ENCODE assay signal across 23 cellular contexts in genomic region chr16:87093804-87094203, GRCh38.
A peak's percentile ranks its signal among the peaks of the same experiment; 100 is the strongest.
DNase-seq lines count a peak whose midpoint lies in the region; ATAC-seq, FAIRE-seq and TF ChIP-seq lines count a peak whose summit lies in the region.
"Had no signal": no experiment of that assay in that cellular context is flagged by ENCODE, and none has a peak within 500 bp of the region (broad histone marks: within the 10 kb centered on the region; RNA-seq: fewer than 3 reads in every experiment).

No MANE protein-coding gene starts in this region.

- H3K27me3 Mint-ChIP-seq in GM23338 (ENCODE audit: insufficient read depth, low read depth, poor library complexity) (peaks cover 12% of the 10 kb centered on the region), type B pancreatic cell (peaks cover 23% of the 10 kb centered on the region)
- H3K27me3 Mint-ChIP-seq in activated CD8-positive, alpha-beta T cell treated with anti-CD3 and anti-CD28 coated beads for 36 hours, result peaks cover 2% of the 10 kb centered on the region
- H3K27me3 Mint-ChIP-seq in stimulated activated memory B cell treated with anti-CD40 and anti-IgM and Interleukin-4, amounts not matched to agents 10 μg/mL and 1 μg/mL and 100 μg/mL, for 72 hours, result peaks cover 9% of the 10 kb centered on the region

- TF ChIP-seq CTCF in GM23338 (conservative IDR thresholded peaks at IDR 0.05; ENCODE audit: low read depth in 2 of 2), result no peak
- TF ChIP-seq CTCF in H1 (IDR thresholded peaks at IDR 0.05; ENCODE audit: control extremely low read depth in 1 of 3, insufficient read depth in 1 of 3, low read depth in 1 of 3, low read length in 3 of 3), result no peak
- no peak for TF ChIP-seq CTCF in type B pancreatic cell (conservative IDR thresholded peaks at IDR 0.05)
- TF ChIP-seq CTCF in activated CD8-positive, alpha-beta T cell treated with anti-CD3 and anti-CD28 coated beads for 36 hours (IDR thresholded peaks at IDR 0.05), result no peak

- no peaks in the 10 kb centered on the region for H3K36me3 ChIP-seq in GM23338 (ENCODE audit: insufficient read depth)
- H3K36me3 ChIP-seq in H1 (ENCODE audit: control insufficient read depth in 2 of 4, insufficient read depth in 4 of 4, low read length in 3 of 4), result no peaks in the 10 kb centered on the region
- H3K36me3 ChIP-seq in mesenchymal stem cell (ENCODE audit: control insufficient read depth in 1 of 2, insufficient read depth in 2 of 2, low read depth in 1 of 2, low read length in 2 of 2), result no peaks in the 10 kb centered on the region

- DNase-seq in GM23338 (ENCODE audit: low spot score), result no peak
- DNase-seq in H1 (ENCODE audit: low read depth in 1 of 2, low spot score in 2 of 2), result no peak
- DNase-seq in mesenchymal stem cell, result no peak
- DNase-seq in type B pancreatic cell (ENCODE audit: extremely low spot score, unreplicated experiment), result peak; percentile 65
- no peak for DNase-seq in activated CD8-positive, alpha-beta T cell treated with anti-CD3 and anti-CD28 coated beads for 36 hours
- no peak for DNase-seq in SK-N-DZ (ENCODE audit: low spot score)
- DNase-seq: AML-193; Caco-2; CD4-positive, alpha-beta T cell; DMS79 treated with DMSO at 0.1 percent for 48 hours; GF-D8; HFFc6; IMR-90 had no signal

- no peaks in the 10 kb centered on the region for H3K9me3 ChIP-seq in H1 (ENCODE audit: insufficient read depth in 2 of 2, low read depth in 1 of 2, low read length in 1 of 2)
- H3K9me3 ChIP-seq in mesenchymal stem cell (ENCODE audit: control insufficient read depth, low read length), result no peaks in the 10 kb centered on the region
- H3K9me3 ChIP-seq: A549, Caco-2 had no signal

- 0 out of 2 replicates have a peak, but pooled peaks cover 2% of the 10 kb centered on the region for H3K9me2 ChIP-seq in GM23338 (ENCODE audit: insufficient read depth)

- no peak overlapping the region for H3K9ac ChIP-seq in H1 (replicated peaks in 1 of 4; ENCODE audit: extremely low read depth in 1 of 4, low read depth in 3 of 4, low read length in 3 of 4)
- no peak overlapping the region for H3K9ac ChIP-seq in mesenchymal stem cell (ENCODE audit: low read length)

- no peak overlapping the region for H4K5ac ChIP-seq in H1 (ENCODE audit: insufficient read length, low read depth, low read length)

- H3K36me3 Mint-ChIP-seq in GM23338 (ENCODE audit: low read depth) (no peaks in the 10 kb centered on the region), type B pancreatic cell (no peaks in the 10 kb centered on the region)
- no peaks in the 10 kb centered on the region for H3K36me3 Mint-ChIP-seq in activated CD8-positive, alpha-beta T cell treated with anti-CD3 and anti-CD28 coated beads for 36 hours (ENCODE audit: low read depth)
- no peaks in the 10 kb centered on the region for H3K36me3 Mint-ChIP-seq in stimulated activated memory B cell treated with anti-CD40 and anti-IgM and Interleukin-4, amounts not matched to agents 10 μg/mL and 1 μg/mL and 100 μg/mL, for 72 hours

- H3K27me3 ChIP-seq in GM23338 (ENCODE audit: insufficient read depth), result no peaks in the 10 kb centered on the region
- no peaks in the 10 kb centered on the region; a peak in 1 of 7 replicates for H3K27me3 ChIP-seq in H1 (replicated peaks in 1 of 4; ENCODE audit: control insufficient read depth in 3 of 4, extremely low read depth in 1 of 4, insufficient read depth in 3 of 4, low read length in 3 of 4)
- peaks cover 50 to 59% of the 10 kb centered on the region in 2 experiments for H3K27me3 ChIP-seq in mesenchymal stem cell (ENCODE audit: control insufficient read depth in 1 of 2, insufficient read depth in 1 of 2, low read length in 2 of 2)

- H3K4me3 ChIP-seq in GM23338 (no peak overlapping the region), H1 (ENCODE audit: extremely low read depth in 1 of 4, insufficient read depth in 2 of 4, low read depth in 3 of 4, low read length in 4 of 4) (no peak overlapping the region), mesenchymal stem cell (ENCODE audit: insufficient read depth in 1 of 2, low read depth in 1 of 2, low read length in 2 of 2) (no peak overlapping the region)
- H3K4me3 ChIP-seq: A549, GM12878, K562 had no signal

- H2BK20ac ChIP-seq in H1 (ENCODE audit: low read length), result no peak overlapping the region

- H2BK120ac ChIP-seq in H1 (replicated peaks; ENCODE audit: low read depth, low read length) (no peak overlapping the region), mesenchymal stem cell (ENCODE audit: low read depth, low read length) (no peak overlapping the region)

- no peak overlapping the region for H3K27ac Mint-ChIP-seq in GM23338
- H3K27ac Mint-ChIP-seq in type B pancreatic cell, result no peak overlapping the region
- H3K27ac Mint-ChIP-seq in activated CD8-positive, alpha-beta T cell treated with anti-CD3 and anti-CD28 coated beads for 36 hours, result no peak overlapping the region
- no peak overlapping the region for H3K27ac Mint-ChIP-seq in stimulated activated memory B cell treated with anti-CD40 and anti-IgM and Interleukin-4, amounts not matched to agents 10 μg/mL and 1 μg/mL and 100 μg/mL, for 72 hours
- H3K27ac Mint-ChIP-seq: CD4-positive, alpha-beta T cell; HFFc6 had no signal

- TF ChIP-seq POLR2A in H1 (IDR thresholded peaks at IDR 0.05; ENCODE audit: control extremely low read depth in 1 of 2, low read depth in 2 of 2, low read length in 2 of 2), result no peak

- POLR2A ChIA-PET in H1 (lab: Charles Lee; ENCODE audit: partially characterized antibody), result no interaction called here
- POLR2A ChIA-PET in activated CD8-positive, alpha-beta T cell treated with anti-CD3 and anti-CD28 coated beads for 36 hours (lab: Charles Lee), result no interaction called here

- H3K18ac ChIP-seq in H1 (ENCODE audit: extremely low read depth, low read length), result peak overlapping the region; percentile 75
- no peak overlapping the region for H3K18ac ChIP-seq in mesenchymal stem cell (ENCODE audit: low read depth in 1 of 2, low read length in 2 of 2)

- H3K23ac ChIP-seq in H1 (ENCODE audit: insufficient read length) (no peak overlapping the region), mesenchymal stem cell (ENCODE audit: low read length in 2 of 2) (no peak overlapping the region)

- no peak for FAIRE-seq in H1 (lab: Jason Lieb, UNC)
- FAIRE-seq: A549, GM12878, GM19239, H54, HTR-8/SVneo, K562 had no signal

- intact Hi-C loops in activated CD8-positive, alpha-beta T cell treated with anti-CD3 and anti-CD28 coated beads for 36 hours (cut with micrococcal nuclease), result no loop called here

- no peak overlapping the region for H3K4ac ChIP-seq in H1 (replicated peaks; ENCODE audit: insufficient read length, low read depth, low read length)
- no peak overlapping the region for H3K4ac ChIP-seq in mesenchymal stem cell (ENCODE audit: low read depth in 1 of 2, low read length in 2 of 2)

- 0 out of 2 replicates have a peak, but pooled peaks cover 9% of the 10 kb centered on the region for H3K4me1 ChIP-seq in GM23338 (ENCODE audit: insufficient read depth)
- peaks cover 0 to 13% (median 5%) of the 10 kb centered on the region in 4 experiments; a peak in 5 of 7 replicates for H3K4me1 ChIP-seq in H1 (replicated peaks in 1 of 4; ENCODE audit: control insufficient read depth in 3 of 4, insufficient read depth in 4 of 4, low read length in 3 of 4)
- no peaks in the 10 kb centered on the region for H3K4me1 ChIP-seq in mesenchymal stem cell (ENCODE audit: control insufficient read depth, insufficient read depth, low read depth, low read length)
- H3K4me1 ChIP-seq: A549, Caco-2 had no signal

- H2AK5ac ChIP-seq in H1 (ENCODE audit: low read depth, low read length) (no peak overlapping the region), mesenchymal stem cell (ENCODE audit: low read length, severe bottlenecking) (no peak overlapping the region)

- no peak overlapping the region for H3K27ac ChIP-seq in GM23338 (ENCODE audit: low read depth)
- H3K27ac ChIP-seq in H1 (ENCODE audit: low read depth, low read length), result no peak overlapping the region
- H3K27ac ChIP-seq in mesenchymal stem cell (ENCODE audit: low read length, poor library complexity, severe bottlenecking), result no peak overlapping the region
- H3K27ac ChIP-seq: 22Rv1, A549, C4-2B had no signal

- H2BK15ac ChIP-seq in H1 (ENCODE audit: low read length) (no peak overlapping the region), mesenchymal stem cell (ENCODE audit: low read depth, poor library complexity, severe bottlenecking) (peak overlapping the region; percentile 49)

- no peak overlapping the region for H3K4me2 ChIP-seq in GM23338
- H3K4me2 ChIP-seq in H1 (ENCODE audit: insufficient read depth in 1 of 2, low read depth in 2 of 2, low read length in 2 of 2), result 0 out of 4 replicates have a peak overlapping the region, but pooled peaks of 1 of the 2 experiments have one; percentile 22
- no peak overlapping the region for H3K4me2 ChIP-seq in mesenchymal stem cell (ENCODE audit: low read length, poor library complexity, severe bottlenecking)
- H3K4me2 ChIP-seq: A549 had no signal

- H3K79me1 ChIP-seq in H1 (ENCODE audit: low read depth, low read length), result no peaks in the 10 kb centered on the region
- H3K79me1 ChIP-seq in mesenchymal stem cell (replicated peaks; ENCODE audit: low read length, poor library complexity, severe bottlenecking), result no peaks in the 10 kb centered on the region

- TF ChIP-seq RAD21 in H1 (IDR thresholded peaks at IDR 0.05 in 1 of 2, conservative IDR thresholded peaks at IDR 0.05 in 1 of 2; ENCODE audit: low read depth in 2 of 2, low read length in 2 of 2), result no peak

- H3K9me3 Mint-ChIP-seq in GM23338, result no peaks in the 10 kb centered on the region; the same call in 2 of the 3 replicates
- H3K9me3 Mint-ChIP-seq in type B pancreatic cell, result no peaks in the 10 kb centered on the region
- H3K9me3 Mint-ChIP-seq in activated CD8-positive, alpha-beta T cell treated with anti-CD3 and anti-CD28 coated beads for 36 hours, result no peaks in the 10 kb centered on the region
- H3K9me3 Mint-ChIP-seq in stimulated activated memory B cell treated with anti-CD40 and anti-IgM and Interleukin-4, amounts not matched to agents 10 μg/mL and 1 μg/mL and 100 μg/mL, for 72 hours, result no peaks in the 10 kb centered on the region
- H3K9me3 Mint-ChIP-seq: CD4-positive, alpha-beta T cell; HFFc6 had no signal

- H2BK5ac ChIP-seq in H1 (ENCODE audit: low read depth, low read length), result no peak overlapping the region
- H2BK5ac ChIP-seq in mesenchymal stem cell (ENCODE audit: low read depth, low read length, poor library complexity, severe bottlenecking), result no peak overlapping the region

- no peak for TF ChIP-seq EP300 in H1 (IDR thresholded peaks at IDR 0.05; ENCODE audit: borderline replicate concordance in 1 of 2, low read depth in 2 of 2, low read length in 2 of 2)

- H3K4me3 Mint-ChIP-seq in GM23338 (no peak overlapping the region), type B pancreatic cell (no peak overlapping the region)
- no peak overlapping the region for H3K4me3 Mint-ChIP-seq in activated CD8-positive, alpha-beta T cell treated with anti-CD3 and anti-CD28 coated beads for 36 hours
- no peak overlapping the region for H3K4me3 Mint-ChIP-seq in stimulated activated memory B cell treated with anti-CD40 and anti-IgM and Interleukin-4, amounts not matched to agents 10 μg/mL and 1 μg/mL and 100 μg/mL, for 72 hours
- H3K4me3 Mint-ChIP-seq: CD4-positive, alpha-beta T cell; HFFc6 had no signal

- H4K91ac ChIP-seq in H1 (replicated peaks; ENCODE audit: insufficient read length, low read length) (peak overlapping the region; percentile 56), mesenchymal stem cell (ENCODE audit: low read length) (no peak overlapping the region)

- CTCF ChIA-PET in H1 (lab: Charles Lee; ENCODE audit: partially characterized antibody), result interaction anchor here (1.0 to 1.2 kb wide), 2 partner anchors 17 to 18 kb away, joined by 3 to 5 read pairs; no protein-coding TSS in a partner anchor
- CTCF ChIA-PET in activated CD8-positive, alpha-beta T cell treated with anti-CD3 and anti-CD28 coated beads for 36 hours (lab: Charles Lee), result interaction anchor here (1.2 to 2.3 kb wide), 2 partner anchors 16 to 31 kb away, joined by 5 to 7 read pairs; no protein-coding TSS in a partner anchor

- no peaks in the 10 kb centered on the region for H3F3A ChIP-seq in GM23338 (replicated peaks; ENCODE audit: low read depth)

- no peaks in the 10 kb centered on the region for H3K79me2 ChIP-seq in GM23338 (replicated peaks; ENCODE audit: insufficient read depth)
- no peaks in the 10 kb centered on the region for H3K79me2 ChIP-seq in H1 (ENCODE audit: control insufficient read depth in 1 of 2, insufficient read depth in 2 of 2, low read length in 2 of 2)

- no peaks in the 10 kb centered on the region for H4K20me1 ChIP-seq in GM23338 (replicated peaks; ENCODE audit: insufficient read depth)
- no peaks in the 10 kb centered on the region for H4K20me1 ChIP-seq in H1 (replicated peaks in 1 of 2; ENCODE audit: control insufficient read depth in 1 of 2, insufficient read depth in 2 of 2, low read length in 2 of 2)

- ATAC-seq in GM23338, result peak; percentile 26; the same call in 1 of the 3 replicates
- ATAC-seq in activated CD8-positive, alpha-beta T cell treated with anti-CD3 and anti-CD28 coated beads for 36 hours, result no peak
- no peak for ATAC-seq in stimulated activated memory B cell treated with anti-CD40 and anti-IgM and Interleukin-4, amounts not matched to agents 10 μg/mL and 1 μg/mL and 100 μg/mL, for 72 hours
- ATAC-seq: A549, GM12878, HCT116, K562 had no signal

- WGBS in H1 (ENCODE audit: extremely low coverage in 1 of 2, insufficient coverage in 1 of 2, insufficient read length in 1 of 2, insufficient replicate concordance in 2 of 2, low coverage in 1 of 2, low lambda C conversion rate in 2 of 2, missing lambda C conversion rate in 1 of 2), 2 experiments, result 96% methylated on average over 11 of the region's 11 CpGs; no CpG with 5 or more reads in 1 of the 2 experiments
- WGBS in mesenchymal stem cell, result 92% methylated on average over 11 of the region's 11 CpGs

- H3K14ac ChIP-seq in H1 (ENCODE audit: insufficient read length) (no peak overlapping the region), mesenchymal stem cell (ENCODE audit: low read length in 2 of 2) (no peak overlapping the region)

- peaks cover 10% of the 10 kb centered on the region for H3K4me1 Mint-ChIP-seq in GM23338
- H3K4me1 Mint-ChIP-seq in type B pancreatic cell (ENCODE audit: unreplicated experiment), result peaks cover 21% of the 10 kb centered on the region
- no peaks in the 10 kb centered on the region for H3K4me1 Mint-ChIP-seq in activated CD8-positive, alpha-beta T cell treated with anti-CD3 and anti-CD28 coated beads for 36 hours (ENCODE audit: low read depth)
- H3K4me1 Mint-ChIP-seq in stimulated activated memory B cell treated with anti-CD40 and anti-IgM and Interleukin-4, amounts not matched to agents 10 μg/mL and 1 μg/mL and 100 μg/mL, for 72 hours, result no peaks in the 10 kb centered on the region

- no peaks in the 10 kb centered on the region for H3K23me2 ChIP-seq in H1 (ENCODE audit: low read depth, low read length)

- H2BK12ac ChIP-seq in H1 (ENCODE audit: low read depth, low read length) (0 out of 2 replicates have a peak overlapping the region, but pooled peaks have one; percentile 33), mesenchymal stem cell (ENCODE audit: low read length in 2 of 2) (no peak overlapping the region)

- peak overlapping the region; percentile 63; the same call in 1 of the 2 replicates for H2AFZ ChIP-seq in GM23338
- H2AFZ ChIP-seq in H1 (ENCODE audit: low read length), result no peak overlapping the region
- no peak overlapping the region for H2AFZ ChIP-seq in mesenchymal stem cell (ENCODE audit: low read depth, low read length)

- H4K8ac ChIP-seq in H1 (ENCODE audit: extremely low read depth, insufficient read depth, low read length) (no peak overlapping the region), mesenchymal stem cell (ENCODE audit: low read length) (no peak overlapping the region)

- H3K56ac ChIP-seq in H1 (replicated peaks; ENCODE audit: insufficient read length, low read depth, low read length), result no peak overlapping the region
